ENCODE assay signal across 1 cellular context in genomic region chr5:149177911-149178565, GRCh38.
TF ChIP-seq lines count a peak whose summit lies in the region.

No MANE protein-coding gene starts in this region.

TF ChIP-seq in GM23338, 12 proteins besides CTCF, POLR2A, EP300 and RAD21:
- TF ChIP-seq REST (IDR thresholded peaks at IDR 0.05; ENCODE audit: unreplicated experiment) (no peak), POLR2AphosphoS5 (IDR thresholded peaks at IDR 0.05; ENCODE audit: low read depth) (no peak), ETS1 (IDR thresholded peaks at IDR 0.05) (no peak), JUNB (IDR thresholded peaks at IDR 0.05; ENCODE audit: unreplicated experiment) (no peak), ZNF114 (CRISPR knock-in tag; IDR thresholded peaks at IDR 0.05) (no peak), EZH2 (IDR thresholded peaks at IDR 0.05; ENCODE audit: low read depth, unreplicated experiment) (no peak), STAT1 (IDR thresholded peaks at IDR 0.05; ENCODE audit: unreplicated experiment) (no peak), NANOG (IDR thresholded peaks at IDR 0.05; ENCODE audit: borderline replicate concordance) (no peak), ZNF331 (CRISPR knock-in tag; IDR thresholded peaks at IDR 0.05; ENCODE audit: low read depth) (no peak), EZH2phosphoT487 (IDR thresholded peaks at IDR 0.05; ENCODE audit: unreplicated experiment) (no peak), ZNF462 (CRISPR knock-in tag; IDR thresholded peaks at IDR 0.05) (no peak), CREB1 (CRISPR knock-in tag; IDR thresholded peaks at IDR 0.05; ENCODE audit: low read depth) (no peak)
